ENCODE assay signal across 14 cellular contexts in the genomic region with DNA sequence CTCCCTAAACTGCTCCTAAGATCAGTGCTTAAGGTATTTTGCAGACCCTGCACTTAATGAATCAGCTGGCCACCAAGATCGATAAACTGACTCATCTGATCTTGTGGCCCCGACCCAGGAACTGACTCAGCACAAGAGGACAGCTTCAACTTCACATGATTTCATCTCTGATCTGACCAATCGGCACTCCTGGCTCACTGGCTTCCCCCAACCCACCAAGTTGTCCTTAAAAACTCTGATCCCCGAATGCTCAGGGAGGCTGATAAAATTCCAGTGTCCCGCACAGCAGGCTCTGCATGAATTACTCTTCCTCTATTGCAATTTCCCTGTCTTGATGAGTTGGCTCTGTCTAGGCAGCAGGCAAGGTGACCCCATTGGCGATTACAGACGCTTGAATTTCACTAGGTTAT. TPM values are rescaled to one million over a fixed set of nuclear protein-coding genes. Genes with fewer than 3 reads are reported as not detected.
DNase-seq lines count a peak whose midpoint lies in the region; ATAC-seq and TF ChIP-seq lines count a peak whose summit lies in the region.
"Had no signal": no experiment of that assay in that cellular context is flagged by ENCODE, and none has a peak within 500 bp of the region (broad histone marks: within the 10 kb centered on the region; RNA-seq: fewer than 3 reads in every experiment).

No MANE protein-coding gene starts in this region.

- TF ChIP-seq CTCF in WTC11 (IDR thresholded peaks at IDR 0.05) = no peak

- H3K27me3 Mint-ChIP-seq in WTC11 (ENCODE audit: low read depth) = no peaks in the 10 kb centered on the region
- peaks cover 8% of the 10 kb centered on the region for H3K27me3 Mint-ChIP-seq in activated CD4-positive, alpha-beta T cell treated with anti-CD3 and anti-CD28 coated beads for 36 hours

- CTCF ChIA-PET in WTC11 (lab: Charles Lee) = interaction anchor here (0.6 kb wide), 1 partner anchor 10 kb away, joined by 3 read pairs; no protein-coding TSS in a partner anchor
- CTCF ChIA-PET in activated CD4-positive, alpha-beta T cell treated with anti-CD3 and anti-CD28 coated beads for 36 hours (lab: Charles Lee) = interaction anchor here (1.1 kb wide), 1 partner anchor 106 kb away, joined by 3 read pairs; no protein-coding TSS in a partner anchor

- in situ Hi-C loops in Caki2 (cut with HindIII; ENCODE audit: low pct_unique_long_range_greater_than_20kb, low sequenced_read_pairs) (no loop called here), KBM-7 (cut with MboI; ENCODE audit: low pct_unique_long_range_greater_than_20kb, low sequenced_read_pairs) (loop anchor here (25.0 kb wide), 1 partner anchor 198 kb away; no protein-coding TSS in a partner anchor)

- ATAC-seq in WTC11 (no peak; the same call in 1 of the 2 replicates), HG02678 (IDR thresholded peaks at IDR 0.05; ENCODE audit: unreplicated experiment) (no peak)
- ATAC-seq in activated CD4-positive, alpha-beta T cell treated with anti-CD3 and anti-CD28 coated beads for 36 hours = no peak

- intact Hi-C loops in posterior vena cava (cut with DNase I) = no loop called here
- intact Hi-C loops in activated CD4-positive, alpha-beta T cell treated with anti-CD3 and anti-CD28 coated beads for 36 hours (cut with DNase I, micrococcal nuclease) = no loop called here

- H3K4me1 Mint-ChIP-seq in WTC11 = peaks cover 6% of the 10 kb centered on the region
- H3K4me1 Mint-ChIP-seq in activated CD4-positive, alpha-beta T cell treated with anti-CD3 and anti-CD28 coated beads for 36 hours = no peaks in the 10 kb centered on the region
- H3K4me1 Mint-ChIP-seq: B cell had no signal

- H3K9me3 Mint-ChIP-seq in WTC11 = no peaks in the 10 kb centered on the region
- H3K9me3 Mint-ChIP-seq in activated CD4-positive, alpha-beta T cell treated with anti-CD3 and anti-CD28 coated beads for 36 hours (ENCODE audit: low read depth) = no peaks in the 10 kb centered on the region

- DNase-seq in Caki2 (ENCODE audit: low read depth) = peak; percentile 45
- DNase-seq in KBM-7 = peak; percentile 14
- DNase-seq in WTC11 (ENCODE audit: low spot score) = no peak
- DNase-seq in iris pigment epithelial cell (ENCODE audit: low read depth) = peak; percentile 71
- DNase-seq in HPDE6-E6E7 (ENCODE audit: extremely low spot score) = no peak
- no peak for DNase-seq in posterior vena cava (ENCODE audit: low spot score)
- DNase-seq in activated CD4-positive, alpha-beta T cell treated with anti-CD3 and anti-CD28 coated beads for 36 hours = no peak
- DNase-seq: SHP77 treated with DMSO at 0.1 percent for 48 hours; stimulated activated CD4-positive, alpha-beta T cell treated with anti-CD3 and anti-CD28 coated beads, Interleukin-4, amount 100 ng/mL, for 24 hours; stimulated activated naive CD4-positive, alpha-beta T cell treated with Interleukin-2 at 50 U/mL for 16 hours had no signal

- H3K4me3 Mint-ChIP-seq in WTC11 = no peak overlapping the region
- H3K4me3 Mint-ChIP-seq in activated CD4-positive, alpha-beta T cell treated with anti-CD3 and anti-CD28 coated beads for 36 hours = no peak overlapping the region
- H3K4me3 Mint-ChIP-seq: B cell had no signal

- H3K36me3 Mint-ChIP-seq in WTC11 = no peaks in the 10 kb centered on the region
- H3K36me3 Mint-ChIP-seq in activated CD4-positive, alpha-beta T cell treated with anti-CD3 and anti-CD28 coated beads for 36 hours (ENCODE audit: low read depth) = no peaks in the 10 kb centered on the region

- POLR2A ChIA-PET in WTC11 (lab: Charles Lee) = no interaction called here
- POLR2A ChIA-PET in activated CD4-positive, alpha-beta T cell treated with anti-CD3 and anti-CD28 coated beads for 36 hours (lab: Charles Lee) = no interaction called here

- H3K27ac Mint-ChIP-seq in WTC11 = peak overlapping the region; percentile 4; the same call in 1 of the 2 replicates
- H3K27ac Mint-ChIP-seq in activated CD4-positive, alpha-beta T cell treated with anti-CD3 and anti-CD28 coated beads for 36 hours = no peak overlapping the region
- H3K27ac Mint-ChIP-seq: B cell had no signal

TF ChIP-seq in WTC11, 78 proteins besides CTCF, POLR2A, EP300 and RAD21:
- TF ChIP-seq USF2 (CRISPR knock-in tag; IDR thresholded peaks at IDR 0.05) (no peak), CBFB (CRISPR knock-in tag; IDR thresholded peaks at IDR 0.05; ENCODE audit: low read depth) (no peak), EMX1 (CRISPR knock-in tag; IDR thresholded peaks at IDR 0.05) (no peak), SMAD3 (CRISPR knock-in tag; IDR thresholded peaks at IDR 0.05; ENCODE audit: borderline replicate concordance) (no peak), AFF4 (CRISPR knock-in tag; IDR thresholded peaks at IDR 0.05; ENCODE audit: borderline replicate concordance) (no peak), ZNF121 (CRISPR knock-in tag; IDR thresholded peaks at IDR 0.05) (no peak), GABPB1 (CRISPR knock-in tag; IDR thresholded peaks at IDR 0.05) (no peak), MAX (CRISPR knock-in tag; IDR thresholded peaks at IDR 0.05) (no peak), JAZF1 (CRISPR knock-in tag; IDR thresholded peaks at IDR 0.05) (no peak)
- TF ChIP-seq, protein P1, sequence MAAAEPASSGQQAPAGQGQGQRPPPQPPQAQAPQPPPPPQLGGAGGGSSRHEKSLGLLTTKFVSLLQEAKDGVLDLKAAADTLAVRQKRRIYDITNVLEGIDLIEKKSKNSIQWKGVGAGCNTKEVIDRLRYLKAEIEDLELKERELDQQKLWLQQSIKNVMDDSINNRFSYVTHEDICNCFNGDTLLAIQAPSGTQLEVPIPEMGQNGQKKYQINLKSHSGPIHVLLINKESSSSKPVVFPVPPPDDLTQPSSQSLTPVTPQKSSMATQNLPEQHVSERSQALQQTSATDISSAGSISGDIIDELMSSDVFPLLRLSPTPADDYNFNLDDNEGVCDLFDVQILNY (CRISPR knock-in tag; IDR thresholded peaks at IDR 0.05) = no peak

RNA-seq across cellular contexts. Expression of gene HTR3E, which starts 13.5 kb away (rescaled TPM):
- not detected in 2 replicates for total RNA-seq in Caki2 (2014; rRNA removed; shearing (Covaris generic); ENCODE audit: low replicate concordance)
- total RNA-seq in WTC11 (2021) (not detected in 3 replicates), posterior vena cava (not detected)
- total RNA-seq in activated CD4-positive, alpha-beta T cell treated with anti-CD3 and anti-CD28 coated beads for 36 hours = not detected
- total RNA-seq: B cell, cardiac septum, mononuclear cell had no signal

RNA-seq across cellular contexts. Expression of gene EIF2B5, which starts 24.8 kb away (rescaled TPM):
- total RNA-seq in Caki2 (2014; rRNA removed; shearing (Covaris generic); ENCODE audit: low replicate concordance) = 43.1 and 50.5 TPM in 2 replicates
- total RNA-seq in WTC11 (2021) (36.6 to 42.3 TPM (median 38.0 TPM) in 3 replicates), posterior vena cava (10 to 100 TPM; 23.3 to 26.4 TPM)
- 10 to 100 TPM; 46.4 to 60.6 TPM for total RNA-seq in activated CD4-positive, alpha-beta T cell treated with anti-CD3 and anti-CD28 coated beads for 36 hours

RNA-seq across cellular contexts. Expression of gene DVL3, which starts 44.9 kb away (rescaled TPM):
- total RNA-seq in Caki2 (2014; rRNA removed; shearing (Covaris generic); ENCODE audit: low replicate concordance) = 28.8 and 45.6 TPM in 2 replicates
- total RNA-seq in WTC11 (2021) = 64.5 to 76.2 TPM (median 66.5 TPM) in 3 replicates
- 10 to 100 TPM; 67.3 to 70.7 TPM for total RNA-seq in posterior vena cava
- 10 to 100 TPM; 24.9 to 29.6 TPM for total RNA-seq in activated CD4-positive, alpha-beta T cell treated with anti-CD3 and anti-CD28 coated beads for 36 hours

RNA-seq across cellular contexts. Expression of gene HTR3C, which starts 57.5 kb away (rescaled TPM):
- not detected in 2 replicates for total RNA-seq in Caki2 (2014; rRNA removed; shearing (Covaris generic); ENCODE audit: low replicate concordance)
- total RNA-seq in WTC11 (2021) (not detected in 3 replicates), posterior vena cava (not detected)
- total RNA-seq in activated CD4-positive, alpha-beta T cell treated with anti-CD3 and anti-CD28 coated beads for 36 hours = not detected
- total RNA-seq: B cell, cardiac septum, mononuclear cell had no signal

Comparison
In these comparisons a context has a peak if more than half of its experiments do, and no peak if none do; other contexts are left out.
1. DNase-seq: peak in Caki2 (single experiment), KBM-7 (single experiment) and iris pigment epithelial cell (single experiment); none in WTC11 (single experiment), HPDE6-E6E7 (single experiment), posterior vena cava (single experiment) and activated CD4-positive, alpha-beta T cell treated with anti-CD3 and anti-CD28 coated beads for 36 hours (single experiment).